19 cellular contexts compared by ENCODE assay signal in genomic region chr13:23667750-23668149, GRCh38.
DNase-seq lines count a peak whose midpoint lies in the region; ATAC-seq and TF ChIP-seq lines count a peak whose summit lies in the region.
"Had no signal": no experiment of that assay in that cellular context is flagged by ENCODE, and none has a peak within 500 bp of the region (broad histone marks: within the 10 kb centered on the region; RNA-seq: fewer than 3 reads in every experiment).

No MANE protein-coding gene starts in this region.

- H3K4me1 Mint-ChIP-seq in osteocyte (ENCODE audit: unreplicated experiment) = peaks cover 6% of the 10 kb centered on the region
- H3K4me1 Mint-ChIP-seq: stimulated activated memory B cell treated with anti-CD40 and anti-IgM and Interleukin-4, amounts not matched to agents 10 μg/mL and 1 μg/mL and 100 μg/mL, for 72 hours had no signal

- H3K27me3 Mint-ChIP-seq in osteocyte (ENCODE audit: unreplicated experiment) = no peaks in the 10 kb centered on the region

- H3K9me3 Mint-ChIP-seq in osteocyte (ENCODE audit: unreplicated experiment) = no peaks in the 10 kb centered on the region
- H3K9me3 Mint-ChIP-seq: activated naive CD4-positive, alpha-beta T cell treated with anti-CD3 and anti-CD28 coated beads for 36 hours; stimulated activated memory B cell treated with anti-CD40 and anti-IgM and Interleukin-4, amounts not matched to agents 10 μg/mL and 1 μg/mL and 100 μg/mL, for 72 hours had no signal

- H3K9me3 ChIP-seq in adrenal gland (replicated peaks in 1 of 3) (no peaks in the 10 kb centered on the region), mucosa of descending colon (no peaks in the 10 kb centered on the region)

- no peak overlapping the region for H3K4me3 Mint-ChIP-seq in osteocyte (ENCODE audit: unreplicated experiment)
- H3K4me3 Mint-ChIP-seq: activated naive CD4-positive, alpha-beta T cell treated with anti-CD3 and anti-CD28 coated beads for 36 hours; mesothelial cell of epicardium; stimulated activated memory B cell treated with anti-CD40 and anti-IgM and Interleukin-4, amounts not matched to agents 10 μg/mL and 1 μg/mL and 100 μg/mL, for 72 hours had no signal

- 95 to 98% (median 97%) methylated on average over 6 of the region's 6 CpGs for WGBS in adrenal gland, 4 donors

- no peaks in the 10 kb centered on the region for H3K27me3 ChIP-seq in adrenal gland

- no peak for TF ChIP-seq POLR2A in adrenal gland (IDR thresholded peaks at IDR 0.05)

- H3K4me1 ChIP-seq in adrenal gland (replicated peaks in 1 of 2) (no peaks in the 10 kb centered on the region), mucosa of descending colon (ENCODE audit: low read depth) (no peaks in the 10 kb centered on the region)

- H3K27ac Mint-ChIP-seq in osteocyte (ENCODE audit: unreplicated experiment) = no peak overlapping the region
- H3K27ac Mint-ChIP-seq: activated naive CD4-positive, alpha-beta T cell treated with anti-CD3 and anti-CD28 coated beads for 36 hours; mesothelial cell of epicardium; stimulated activated memory B cell treated with anti-CD40 and anti-IgM and Interleukin-4, amounts not matched to agents 10 μg/mL and 1 μg/mL and 100 μg/mL, for 72 hours had no signal

- intact Hi-C loops in adrenal gland (cut with DNase I) = no loop called here
- intact Hi-C loops in mucosa of descending colon (cut with DNase I, micrococcal nuclease) = no loop called here

- no peak overlapping the region for H3K4me3 ChIP-seq in GM12865 (ENCODE audit: low read depth, low read length)
- H3K4me3 ChIP-seq in choroid plexus epithelial cell (ENCODE audit: low read depth, low read length) = no peak overlapping the region
- no peak overlapping the region for H3K4me3 ChIP-seq in adrenal gland
- no peak overlapping the region for H3K4me3 ChIP-seq in mucosa of descending colon

- ATAC-seq in mucosa of descending colon = no peak
- ATAC-seq: stimulated activated memory B cell treated with anti-CD40 and anti-IgM and Interleukin-4, amounts not matched to agents 10 μg/mL and 1 μg/mL and 100 μg/mL, for 72 hours had no signal

- H3K36me3 Mint-ChIP-seq in osteocyte (ENCODE audit: unreplicated experiment) = no peaks in the 10 kb centered on the region
- H3K36me3 Mint-ChIP-seq: stimulated activated memory B cell treated with anti-CD40 and anti-IgM and Interleukin-4, amounts not matched to agents 10 μg/mL and 1 μg/mL and 100 μg/mL, for 72 hours had no signal

- TF ChIP-seq CTCF in GM12865 (IDR thresholded peaks at IDR 0.05; ENCODE audit: insufficient read depth, low read depth, low read length, missing control alignments) (peak; percentile 4), choroid plexus epithelial cell (conservative IDR thresholded peaks at IDR 0.05; ENCODE audit: low read depth, low read length) (peak; percentile 19), osteocyte (IDR thresholded peaks at IDR 0.05) (peak; percentile 13), adrenal gland (IDR thresholded peaks at IDR 0.05) (no peak), mucosa of descending colon (IDR thresholded peaks at IDR 0.05) (no peak)

- no peak overlapping the region for H3K27ac ChIP-seq in adrenal gland
- H3K27ac ChIP-seq: VCaP had no signal

- H3K36me3 ChIP-seq in adrenal gland (replicated peaks in 1 of 2) = no peaks in the 10 kb centered on the region
- H3K36me3 ChIP-seq in mucosa of descending colon (ENCODE audit: low read depth) = no peaks in the 10 kb centered on the region

- DNase-seq in GM12865 (ENCODE audit: low read depth) (peak; percentile 37), HT-29 (ENCODE audit: low spot score) (peak; percentile 33), choroid plexus epithelial cell (ENCODE audit: low read depth) (no peak), osteocyte (ENCODE audit: extremely low spot score, unreplicated experiment) (no peak), EL (no peak), adrenal gland (no peak), mucosa of descending colon (no peak)
- DNase-seq: activated CD4-positive, alpha-beta T cell treated with anti-CD3 and anti-CD28 coated beads, Interleukin-2, amount 50 U/mL, for 48 hours; activated naive CD4-positive, alpha-beta T cell treated with anti-CD3 and anti-CD28 coated beads for 36 hours; activated T-cell treated with anti-CD3 and anti-CD28 coated beads, Interleukin-2, amount 50 U/mL, for 1 hour; C1 segment of cervical spinal cord; GDM1; hippocampal formation; NCI-H1436 treated with DMSO at 0.1 percent for 48 hours; NCI-H2227 treated with DMSO at 0.1 percent for 48 hours; SHP77 had no signal

Comparison
In these comparisons a context has a peak if more than half of its experiments do, and no peak if none do; other contexts are left out.
1. DNase-seq: peak in GM12865 (single experiment) and HT-29 (single experiment); none in choroid plexus epithelial cell (single experiment), osteocyte (single experiment), EL (single experiment), adrenal gland (0 of 7) and mucosa of descending colon (0 of 3).
2. CTCF ChIP-seq: peak in GM12865 (single experiment), choroid plexus epithelial cell (single experiment) and osteocyte (single experiment); none in adrenal gland (0 of 6) and mucosa of descending colon (single experiment).